ENCODE assay signal across 1 cellular context in genomic region chr17:45225964-45226530, GRCh38.
TF ChIP-seq lines count a peak whose summit lies in the region.

No MANE protein-coding gene starts in this region.

TF ChIP-seq in WTC11, 78 proteins besides CTCF, POLR2A, EP300 and RAD21 (continued from another document):
- TF ChIP-seq ZNF281 (CRISPR knock-in tag; IDR thresholded peaks at IDR 0.05) (no peak), SMAD3 (CRISPR knock-in tag; IDR thresholded peaks at IDR 0.05; ENCODE audit: borderline replicate concordance) (no peak), E2F5 (CRISPR knock-in tag; IDR thresholded peaks at IDR 0.05) (no peak)
